ENCODE assay signal across 1 cellular context in the genomic region with DNA sequence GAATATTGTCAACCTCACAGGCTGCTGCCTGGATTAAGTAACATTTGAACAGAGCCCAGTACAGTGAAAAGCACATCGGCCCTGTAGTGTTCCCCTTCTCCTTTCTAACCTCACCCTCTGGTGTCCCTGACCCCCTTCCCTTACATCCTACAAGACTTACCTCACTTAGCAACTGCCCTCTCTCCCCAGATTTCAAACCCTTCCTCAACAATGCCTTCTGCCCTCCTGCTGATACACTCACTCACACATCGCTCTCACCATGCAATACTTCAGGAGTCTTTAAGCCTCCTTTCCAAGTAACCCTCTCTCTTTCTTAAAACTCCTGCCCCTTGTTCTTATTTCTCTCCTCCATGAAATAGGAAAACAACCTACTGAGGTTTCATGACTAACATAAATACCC.
TF ChIP-seq lines count a peak whose summit lies in the region.

No MANE protein-coding gene starts in this region.

TF ChIP-seq in WTC11, 78 proteins besides CTCF, POLR2A, EP300 and RAD21 (continued from another document):
- TF ChIP-seq AR (CRISPR knock-in tag; IDR thresholded peaks at IDR 0.05) = no peak
- TF ChIP-seq, protein P1, sequence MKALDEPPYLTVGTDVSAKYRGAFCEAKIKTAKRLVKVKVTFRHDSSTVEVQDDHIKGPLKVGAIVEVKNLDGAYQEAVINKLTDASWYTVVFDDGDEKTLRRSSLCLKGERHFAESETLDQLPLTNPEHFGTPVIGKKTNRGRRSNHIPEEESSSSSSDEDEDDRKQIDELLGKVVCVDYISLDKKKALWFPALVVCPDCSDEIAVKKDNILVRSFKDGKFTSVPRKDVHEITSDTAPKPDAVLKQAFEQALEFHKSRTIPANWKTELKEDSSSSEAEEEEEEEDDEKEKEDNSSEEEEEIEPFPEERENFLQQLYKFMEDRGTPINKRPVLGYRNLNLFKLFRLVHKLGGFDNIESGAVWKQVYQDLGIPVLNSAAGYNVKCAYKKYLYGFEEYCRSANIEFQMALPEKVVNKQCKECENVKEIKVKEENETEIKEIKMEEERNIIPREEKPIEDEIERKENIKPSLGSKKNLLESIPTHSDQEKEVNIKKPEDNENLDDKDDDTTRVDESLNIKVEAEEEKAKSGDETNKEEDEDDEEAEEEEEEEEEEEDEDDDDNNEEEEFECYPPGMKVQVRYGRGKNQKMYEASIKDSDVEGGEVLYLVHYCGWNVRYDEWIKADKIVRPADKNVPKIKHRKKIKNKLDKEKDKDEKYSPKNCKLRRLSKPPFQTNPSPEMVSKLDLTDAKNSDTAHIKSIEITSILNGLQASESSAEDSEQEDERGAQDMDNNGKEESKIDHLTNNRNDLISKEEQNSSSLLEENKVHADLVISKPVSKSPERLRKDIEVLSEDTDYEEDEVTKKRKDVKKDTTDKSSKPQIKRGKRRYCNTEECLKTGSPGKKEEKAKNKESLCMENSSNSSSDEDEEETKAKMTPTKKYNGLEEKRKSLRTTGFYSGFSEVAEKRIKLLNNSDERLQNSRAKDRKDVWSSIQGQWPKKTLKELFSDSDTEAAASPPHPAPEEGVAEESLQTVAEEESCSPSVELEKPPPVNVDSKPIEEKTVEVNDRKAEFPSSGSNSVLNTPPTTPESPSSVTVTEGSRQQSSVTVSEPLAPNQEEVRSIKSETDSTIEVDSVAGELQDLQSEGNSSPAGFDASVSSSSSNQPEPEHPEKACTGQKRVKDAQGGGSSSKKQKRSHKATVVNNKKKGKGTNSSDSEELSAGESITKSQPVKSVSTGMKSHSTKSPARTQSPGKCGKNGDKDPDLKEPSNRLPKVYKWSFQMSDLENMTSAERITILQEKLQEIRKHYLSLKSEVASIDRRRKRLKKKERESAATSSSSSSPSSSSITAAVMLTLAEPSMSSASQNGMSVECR (CRISPR knock-in tag; IDR thresholded peaks at IDR 0.05; ENCODE audit: borderline replicate concordance) = no peak
- TF ChIP-seq ESRRA (CRISPR knock-in tag; IDR thresholded peaks at IDR 0.05; ENCODE audit: borderline replicate concordance) = no peak
- TF ChIP-seq ZNF219 (CRISPR knock-in tag; IDR thresholded peaks at IDR 0.05; ENCODE audit: borderline replicate concordance) = no peak
- TF ChIP-seq GABPB1 (CRISPR knock-in tag; IDR thresholded peaks at IDR 0.05) = no peak
- no peak for TF ChIP-seq OVOL2 (CRISPR knock-in tag; IDR thresholded peaks at IDR 0.05; ENCODE audit: borderline replicate concordance)
- TF ChIP-seq NR1H2 (CRISPR knock-in tag; IDR thresholded peaks at IDR 0.05) = no peak
- no peak for TF ChIP-seq ZNF138 (CRISPR knock-in tag; conservative IDR thresholded peaks at IDR 0.05)
- no peak for TF ChIP-seq ZBTB21 (CRISPR knock-in tag; IDR thresholded peaks at IDR 0.05; ENCODE audit: borderline replicate concordance)
- no peak for TF ChIP-seq CREM (CRISPR knock-in tag; IDR thresholded peaks at IDR 0.05)
- TF ChIP-seq USF2 (CRISPR knock-in tag; IDR thresholded peaks at IDR 0.05) = no peak
- no peak for TF ChIP-seq ZNF317 (CRISPR knock-in tag; IDR thresholded peaks at IDR 0.05; ENCODE audit: borderline replicate concordance, low read depth)
- TF ChIP-seq SP1 (CRISPR knock-in tag; conservative IDR thresholded peaks at IDR 0.05) = no peak
- no peak for TF ChIP-seq TEAD1 (CRISPR knock-in tag; IDR thresholded peaks at IDR 0.05)
- TF ChIP-seq, protein P2, sequence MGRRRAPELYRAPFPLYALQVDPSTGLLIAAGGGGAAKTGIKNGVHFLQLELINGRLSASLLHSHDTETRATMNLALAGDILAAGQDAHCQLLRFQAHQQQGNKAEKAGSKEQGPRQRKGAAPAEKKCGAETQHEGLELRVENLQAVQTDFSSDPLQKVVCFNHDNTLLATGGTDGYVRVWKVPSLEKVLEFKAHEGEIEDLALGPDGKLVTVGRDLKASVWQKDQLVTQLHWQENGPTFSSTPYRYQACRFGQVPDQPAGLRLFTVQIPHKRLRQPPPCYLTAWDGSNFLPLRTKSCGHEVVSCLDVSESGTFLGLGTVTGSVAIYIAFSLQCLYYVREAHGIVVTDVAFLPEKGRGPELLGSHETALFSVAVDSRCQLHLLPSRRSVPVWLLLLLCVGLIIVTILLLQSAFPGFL (CRISPR knock-in tag; IDR thresholded peaks at IDR 0.05; ENCODE audit: borderline replicate concordance) = no peak
- TF ChIP-seq, protein P3, sequence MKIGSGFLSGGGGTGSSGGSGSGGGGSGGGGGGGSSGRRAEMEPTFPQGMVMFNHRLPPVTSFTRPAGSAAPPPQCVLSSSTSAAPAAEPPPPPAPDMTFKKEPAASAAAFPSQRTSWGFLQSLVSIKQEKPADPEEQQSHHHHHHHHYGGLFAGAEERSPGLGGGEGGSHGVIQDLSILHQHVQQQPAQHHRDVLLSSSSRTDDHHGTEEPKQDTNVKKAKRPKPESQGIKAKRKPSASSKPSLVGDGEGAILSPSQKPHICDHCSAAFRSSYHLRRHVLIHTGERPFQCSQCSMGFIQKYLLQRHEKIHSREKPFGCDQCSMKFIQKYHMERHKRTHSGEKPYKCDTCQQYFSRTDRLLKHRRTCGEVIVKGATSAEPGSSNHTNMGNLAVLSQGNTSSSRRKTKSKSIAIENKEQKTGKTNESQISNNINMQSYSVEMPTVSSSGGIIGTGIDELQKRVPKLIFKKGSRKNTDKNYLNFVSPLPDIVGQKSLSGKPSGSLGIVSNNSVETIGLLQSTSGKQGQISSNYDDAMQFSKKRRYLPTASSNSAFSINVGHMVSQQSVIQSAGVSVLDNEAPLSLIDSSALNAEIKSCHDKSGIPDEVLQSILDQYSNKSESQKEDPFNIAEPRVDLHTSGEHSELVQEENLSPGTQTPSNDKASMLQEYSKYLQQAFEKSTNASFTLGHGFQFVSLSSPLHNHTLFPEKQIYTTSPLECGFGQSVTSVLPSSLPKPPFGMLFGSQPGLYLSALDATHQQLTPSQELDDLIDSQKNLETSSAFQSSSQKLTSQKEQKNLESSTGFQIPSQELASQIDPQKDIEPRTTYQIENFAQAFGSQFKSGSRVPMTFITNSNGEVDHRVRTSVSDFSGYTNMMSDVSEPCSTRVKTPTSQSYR (CRISPR knock-in tag; IDR thresholded peaks at IDR 0.05) = no peak
TF ChIP-seq in WTC11: peak in this region for 0.
